Comparison of ENCODE assay signal across 10 cellular contexts in the genomic region with DNA sequence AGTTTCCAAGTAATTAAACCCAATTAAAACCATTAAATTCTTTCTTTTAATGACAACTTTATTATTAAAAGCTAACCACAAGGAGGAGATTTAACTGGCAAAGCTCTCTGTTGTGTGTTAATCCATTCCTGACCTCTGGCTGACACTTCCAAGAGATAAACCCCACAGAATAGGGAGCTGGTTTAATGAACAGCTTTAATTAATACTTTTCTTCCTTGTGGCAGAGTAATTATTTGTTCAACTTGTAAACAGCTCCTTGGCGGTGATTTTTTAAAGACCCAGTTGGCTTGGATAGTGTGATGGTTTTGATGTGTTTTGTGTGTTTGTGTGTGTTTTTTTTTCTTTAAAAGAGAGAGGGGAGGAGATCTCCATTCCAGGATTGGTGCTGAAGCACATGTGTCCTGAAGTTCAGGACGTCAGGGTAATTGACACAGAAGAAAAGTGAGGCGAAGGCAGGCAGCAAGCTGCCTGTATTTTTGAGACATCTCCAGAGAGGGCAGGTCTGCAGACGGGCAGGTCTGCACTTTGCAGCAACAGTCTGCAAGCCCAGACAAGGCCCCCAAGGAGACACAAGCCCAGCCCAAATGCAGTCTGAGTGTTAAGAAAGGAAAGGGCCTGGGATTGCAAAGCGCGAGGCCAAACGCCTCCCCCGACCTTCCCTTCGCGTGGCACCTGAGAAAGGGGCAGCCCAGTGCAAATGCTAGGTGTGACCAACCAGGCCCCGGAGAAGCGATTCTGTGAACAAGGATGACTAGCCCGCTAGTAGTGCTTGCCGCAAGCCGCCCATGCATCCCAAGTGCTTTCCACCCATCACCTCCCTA.
DNase-seq lines count a peak whose midpoint lies in the region; ATAC-seq and TF ChIP-seq lines count a peak whose summit lies in the region.
"Had no signal": no experiment of that assay in that cellular context is flagged by ENCODE, and none has a peak within 500 bp of the region (broad histone marks: within the 10 kb centered on the region; RNA-seq: fewer than 3 reads in every experiment).

No MANE protein-coding gene starts in this region.

- H3K4me1 Mint-ChIP-seq in activated CD4-positive, alpha-beta T cell treated with anti-CD3 and anti-CD28 coated beads, Interleukin-2, amount 10 ng/mL, durations not matched to agents 24 days and 14 days, result no peaks in the 10 kb centered on the region

- peaks cover 26% of the 10 kb centered on the region for H3K27me3 Mint-ChIP-seq in activated CD4-positive, alpha-beta T cell treated with anti-CD3 and anti-CD28 coated beads, Interleukin-2, amount 10 ng/mL, durations not matched to agents 24 days and 14 days

- H3K27me3 ChIP-seq in esophagus squamous epithelium (no peaks in the 10 kb centered on the region), neutrophil (peaks cover 32% of the 10 kb centered on the region)
- H3K27me3 ChIP-seq: BLaER1, ovary had no signal

- no peaks in the 10 kb centered on the region for H3K36me3 ChIP-seq in esophagus squamous epithelium
- no peaks in the 10 kb centered on the region for H3K36me3 ChIP-seq in neutrophil
- H3K36me3 ChIP-seq: BLaER1, ovary had no signal

- H3K36me3 Mint-ChIP-seq in activated CD4-positive, alpha-beta T cell treated with anti-CD3 and anti-CD28 coated beads, Interleukin-2, amount 10 ng/mL, durations not matched to agents 24 days and 14 days (ENCODE audit: low read depth), result no peaks in the 10 kb centered on the region

- H3K27ac ChIP-seq in esophagus squamous epithelium (peak overlapping the region; percentile 76 to 92 (median 86)), neutrophil (peak overlapping the region; percentile 90)
- H3K27ac ChIP-seq: BLaER1, ovary had no signal

- no peaks in the 10 kb centered on the region for H3K9me3 Mint-ChIP-seq in activated CD4-positive, alpha-beta T cell treated with anti-CD3 and anti-CD28 coated beads, Interleukin-2, amount 10 ng/mL, durations not matched to agents 24 days and 14 days

- H3K9me3 ChIP-seq in esophagus squamous epithelium, result no peaks in the 10 kb centered on the region
- no peaks in the 10 kb centered on the region for H3K9me3 ChIP-seq in neutrophil
- H3K9me3 ChIP-seq: BLaER1, ovary had no signal

- DNase-seq in Caki2 (ENCODE audit: low read depth) (peak; percentile 57), NCI-H524 treated with DMSO at 0.1 percent for 48 hours (lab: John Stamatoyannopoulos, UW) (peak; percentile 82), esophagus squamous epithelium (lab: John Stamatoyannopoulos, UW) (no peak)
- DNase-seq in activated CD4-positive, alpha-beta T cell treated with anti-CD3 and anti-CD28 coated beads, Interleukin-2, amount 10 ng/mL, durations not matched to agents 24 days and 14 days, result no peak
- DNase-seq in activated T-cell treated with anti-CD3 and anti-CD28 coated beads, Interleukin-2, amount 50 U/mL, for 48 hours, result no peak
- DNase-seq: ovary had no signal

- H3K4me3 Mint-ChIP-seq in activated CD4-positive, alpha-beta T cell treated with anti-CD3 and anti-CD28 coated beads, Interleukin-2, amount 10 ng/mL, durations not matched to agents 24 days and 14 days, result no peak overlapping the region

- peaks cover 34 to 49% (median 34%) of the 10 kb centered on the region in 3 donors for H3K4me1 ChIP-seq in esophagus squamous epithelium
- peaks cover 9 to 29% of the 10 kb centered on the region in 2 experiments for H3K4me1 ChIP-seq in neutrophil (ENCODE audit: control insufficient read depth in 1 of 2, insufficient read depth in 1 of 2, low read depth in 1 of 2, low read length in 1 of 2)
- H3K4me1 ChIP-seq: BLaER1 had no signal

- in situ Hi-C loops in Caki2 (cut with HindIII; ENCODE audit: low pct_unique_long_range_greater_than_20kb, low sequenced_read_pairs), result no loop called here

- H3K27ac Mint-ChIP-seq in activated CD4-positive, alpha-beta T cell treated with anti-CD3 and anti-CD28 coated beads, Interleukin-2, amount 10 ng/mL, durations not matched to agents 24 days and 14 days, result no peak overlapping the region

- 26 to 56% methylated on average over 4 to 13 of the region's 15 CpGs for WGBS in esophagus squamous epithelium, 2 donors

- TF ChIP-seq POLR2A in esophagus squamous epithelium (IDR thresholded peaks at IDR 0.05), result no peak

- intact Hi-C loops in esophagus squamous epithelium (cut with DNase I), result no loop called here
- intact Hi-C loops in activated CD4-positive, alpha-beta T cell treated with anti-CD3 and anti-CD28 coated beads, Interleukin-2, amount 10 ng/mL, durations not matched to agents 24 days and 14 days (cut with micrococcal nuclease), result no loop called here

- ATAC-seq in GM21423 (IDR thresholded peaks at IDR 0.05; ENCODE audit: unreplicated experiment) (no peak), GM18520 (IDR thresholded peaks at IDR 0.05; ENCODE audit: unreplicated experiment) (no peak)

- TF ChIP-seq CTCF in esophagus squamous epithelium (IDR thresholded peaks at IDR 0.05), result peak in 3 of 6 experiments; percentile 16 to 47 (median 39)
- TF ChIP-seq CTCF in neutrophil (IDR thresholded peaks at IDR 0.05), result no peak

- no peak overlapping the region for H3K4me3 ChIP-seq in esophagus squamous epithelium
- H3K4me3 ChIP-seq in neutrophil (ENCODE audit: low read depth in 1 of 2, low read length in 1 of 2), result no peak overlapping the region
- H3K4me3 ChIP-seq: BLaER1, ovary had no signal

Comparison
In these comparisons a context has a peak if more than half of its experiments do, and no peak if none do; other contexts are left out.
1. DNase-seq: peak in Caki2 (single experiment) and NCI-H524 treated with DMSO at 0.1 percent for 48 hours (single experiment); none in esophagus squamous epithelium (single experiment), activated CD4-positive, alpha-beta T cell treated with anti-CD3 and anti-CD28 coated beads, Interleukin-2, amount 10 ng/mL, durations not matched to agents 24 days and 14 days (single experiment) and activated T-cell treated with anti-CD3 and anti-CD28 coated beads, Interleukin-2, amount 50 U/mL, for 48 hours (0 of 2).